11 cellular contexts compared by ENCODE assay signal in genomic region chr2:60213865-60214657, GRCh38.
A peak's percentile ranks its signal among the peaks of the same experiment; 100 is the strongest.
DNase-seq lines count a peak whose midpoint lies in the region; ATAC-seq lines count a peak whose summit lies in the region.
"Had no signal": no experiment of that assay in that cellular context is flagged by ENCODE, and none has a peak within 500 bp of the region (broad histone marks: within the 10 kb centered on the region; RNA-seq: fewer than 3 reads in every experiment).

No MANE protein-coding gene starts in this region.

- H2BK12ac ChIP-seq in neuronal stem cell (ENCODE audit: low read length), result no peak overlapping the region

- no peak overlapping the region for H2BK120ac ChIP-seq in neuronal stem cell (ENCODE audit: low read depth, low read length)

- H3K79me1 ChIP-seq in neuronal stem cell (ENCODE audit: low read depth, low read length), result no peaks in the 10 kb centered on the region

- peak overlapping the region; percentile 81 for H3K18ac ChIP-seq in neuronal stem cell (ENCODE audit: low read length)

- H4K91ac ChIP-seq in neuronal stem cell (ENCODE audit: low read depth, low read length, poor library complexity), result no peak overlapping the region

- H3K27ac ChIP-seq in duodenal mucosa (ENCODE audit: low read depth, low read length), result peak overlapping the region; percentile 64
- H3K27ac ChIP-seq in neuronal stem cell (replicated peaks; ENCODE audit: low read length), result no peak overlapping the region
- H3K27ac ChIP-seq: cardiac muscle cell had no signal

- no peak overlapping the region for H2BK5ac ChIP-seq in neuronal stem cell (ENCODE audit: low read length)

- H3K4me3 Mint-ChIP-seq in stimulated activated effector memory CD8-positive, alpha-beta T cell treated with anti-CD3 and anti-CD28 coated beads, Interleukin-12 subunit alpha, Interleukin-12 subunit beta, amount 100 ng/mL, for 72 hours, result no peak overlapping the region

- peak overlapping the region; percentile 88 for H2AK5ac ChIP-seq in neuronal stem cell (ENCODE audit: low read depth, low read length)

- DNase-seq in GM03348 (ENCODE audit: low spot score) (peak; percentile 41), NCI-H2029 (lab: John Stamatoyannopoulos, UW) (peak; percentile 77), neuronal stem cell (ENCODE audit: low spot score) (no peak), HUDEP-2 (lab: John Stamatoyannopoulos, UW; ENCODE audit: unreplicated experiment in 76 of 76) (no peak)
- DNase-seq in stimulated activated effector memory CD8-positive, alpha-beta T cell treated with anti-CD3 and anti-CD28 coated beads, Interleukin-12 subunit alpha, Interleukin-12 subunit beta, amount 100 ng/mL, for 72 hours (ENCODE audit: low spot score in 2 of 2), result no peak
- no peak for DNase-seq in activated CD8-positive, alpha-beta memory T cell treated with anti-CD3 and anti-CD28 coated beads, Interleukin-2, amount 50 U/mL, for 4 hours
- DNase-seq: NCI-H1092 treated with DMSO at 0.1 percent for 48 hours had no signal

- H3K36me3 Mint-ChIP-seq in stimulated activated effector memory CD8-positive, alpha-beta T cell treated with anti-CD3 and anti-CD28 coated beads, Interleukin-12 subunit alpha, Interleukin-12 subunit beta, amount 100 ng/mL, for 72 hours, result no peaks in the 10 kb centered on the region

- no peaks in the 10 kb centered on the region for H3K9me3 Mint-ChIP-seq in stimulated activated effector memory CD8-positive, alpha-beta T cell treated with anti-CD3 and anti-CD28 coated beads, Interleukin-12 subunit alpha, Interleukin-12 subunit beta, amount 100 ng/mL, for 72 hours
- H3K9me3 Mint-ChIP-seq: nephron had no signal

- H3K14ac ChIP-seq in neuronal stem cell (ENCODE audit: low read length), result no peak overlapping the region

- H2AFZ ChIP-seq in neuronal stem cell (ENCODE audit: low read length), result no peak overlapping the region

- no peaks in the 10 kb centered on the region for H3K9me3 ChIP-seq in duodenal mucosa (ENCODE audit: control insufficient read depth in 1 of 2, low read length in 2 of 2)
- no peaks in the 10 kb centered on the region for H3K9me3 ChIP-seq in neuronal stem cell (replicated peaks in 1 of 2; ENCODE audit: control insufficient read depth in 2 of 2, insufficient read depth in 1 of 2, low read depth in 1 of 2, low read length in 2 of 2)

- no peak overlapping the region for H4K8ac ChIP-seq in neuronal stem cell (ENCODE audit: low read depth, low read length)

- H3K9ac ChIP-seq in duodenal mucosa (ENCODE audit: low read depth in 1 of 2, low read length in 2 of 2) (peak overlapping the region; percentile 54 to 60), neuronal stem cell (ENCODE audit: low read depth, low read length, poor library complexity) (no peak overlapping the region)

- H3K27me3 ChIP-seq in duodenal mucosa (ENCODE audit: control insufficient read depth in 1 of 2, insufficient read depth in 2 of 2, low read length in 2 of 2) (no peaks in the 10 kb centered on the region), neuronal stem cell (ENCODE audit: control insufficient read depth in 3 of 3, insufficient read depth in 3 of 3, low read depth in 1 of 3, low read length in 3 of 3) (no peaks in the 10 kb centered on the region)
- H3K27me3 ChIP-seq: cardiac muscle cell had no signal

- no peaks in the 10 kb centered on the region for H3K4me1 Mint-ChIP-seq in stimulated activated effector memory CD8-positive, alpha-beta T cell treated with anti-CD3 and anti-CD28 coated beads, Interleukin-12 subunit alpha, Interleukin-12 subunit beta, amount 100 ng/mL, for 72 hours

- peaks cover 45 to 54% of the 10 kb centered on the region in 2 donors for H3K4me1 ChIP-seq in duodenal mucosa (ENCODE audit: control insufficient read depth in 1 of 2, insufficient read depth in 2 of 2, low read length in 2 of 2)
- peaks cover 0 to 22% of the 10 kb centered on the region in 2 donors for H3K4me1 ChIP-seq in neuronal stem cell (ENCODE audit: control insufficient read depth in 2 of 2, insufficient read depth in 1 of 2, low read depth in 1 of 2, low read length in 2 of 2)

- peak overlapping the region; percentile 60 for H2BK15ac ChIP-seq in neuronal stem cell (ENCODE audit: low read length)

- no peak overlapping the region for H3K23ac ChIP-seq in neuronal stem cell (ENCODE audit: low read depth, low read length, poor library complexity)

- no peak overlapping the region for H3K4ac ChIP-seq in neuronal stem cell (ENCODE audit: low read length)

- no peak for ATAC-seq in stimulated activated effector memory CD8-positive, alpha-beta T cell treated with anti-CD3 and anti-CD28 coated beads, Interleukin-12 subunit alpha, Interleukin-12 subunit beta, amount 100 ng/mL, for 72 hours
- ATAC-seq in GM19351 (IDR thresholded peaks at IDR 0.05; ENCODE audit: unreplicated experiment), result no peak

- no peak overlapping the region for H3K4me2 ChIP-seq in neuronal stem cell (ENCODE audit: insufficient read depth, low read length, poor library complexity, severe bottlenecking)

- peak overlapping the region; percentile 67 to 70 for H3K4me3 ChIP-seq in duodenal mucosa (ENCODE audit: low read depth in 1 of 2, low read length in 2 of 2)
- H3K4me3 ChIP-seq in neuronal stem cell (ENCODE audit: low read length in 2 of 2), result no peak overlapping the region
- H3K4me3 ChIP-seq: cardiac muscle cell had no signal

- WGBS in neuronal stem cell (ENCODE audit: extremely low coverage in 2 of 2, insufficient read length in 2 of 2, insufficient replicate concordance in 1 of 2), 2 donors, result no CpG with 5 or more reads among the region's 16 CpGs

- no peaks in the 10 kb centered on the region for H3K36me3 ChIP-seq in duodenal mucosa (ENCODE audit: control insufficient read depth in 1 of 2, insufficient read depth in 2 of 2, low read length in 2 of 2)
- H3K36me3 ChIP-seq in neuronal stem cell (replicated peaks in 1 of 2; ENCODE audit: control insufficient read depth in 2 of 2, insufficient read depth in 2 of 2, low read length in 2 of 2), result no peaks in the 10 kb centered on the region
- H3K36me3 ChIP-seq: cardiac muscle cell had no signal

- H3K27ac Mint-ChIP-seq in stimulated activated effector memory CD8-positive, alpha-beta T cell treated with anti-CD3 and anti-CD28 coated beads, Interleukin-12 subunit alpha, Interleukin-12 subunit beta, amount 100 ng/mL, for 72 hours, result no peak overlapping the region

Comparison
In these comparisons a context has a peak if more than half of its experiments do, and no peak if none do; other contexts are left out.
1. DNase-seq: peak in GM03348 (single experiment) and NCI-H2029 (single experiment); none in neuronal stem cell (single experiment), stimulated activated effector memory CD8-positive, alpha-beta T cell treated with anti-CD3 and anti-CD28 coated beads, Interleukin-12 subunit alpha, Interleukin-12 subunit beta, amount 100 ng/mL, for 72 hours (0 of 2), HUDEP-2 (0 of 76) and activated CD8-positive, alpha-beta memory T cell treated with anti-CD3 and anti-CD28 coated beads, Interleukin-2, amount 50 U/mL, for 4 hours (single experiment).
2. H3K4me3 ChIP-seq: peak in duodenal mucosa (2 of 2); none in neuronal stem cell (0 of 2).